1 cellular context compared by ENCODE assay signal in genomic region chr6:35941170-35941569, GRCh38.
TF ChIP-seq lines count a peak whose summit lies in the region.
"Not testable (repeated sequence)": the region's sequence is repeated elsewhere in the genome, so short reads cannot be mapped to it uniquely, and the experiment has no call there.

No MANE protein-coding gene starts in this region.

TF ChIP-seq in HepG2, 621 proteins besides CTCF, POLR2A, EP300 and RAD21:
- TF ChIP-seq ELF1 (CRISPR knock-in tag; IDR thresholded peaks at IDR 0.05) (0 out of 2 replicates have a peak, but pooled peaks have one; percentile 17), HNF4A (CRISPR knock-in tag; IDR thresholded peaks at IDR 0.05) (peak; percentile 67), KAT8 (CRISPR knock-in tag; IDR thresholded peaks at IDR 0.05) (0 out of 2 replicates have a peak, but pooled peaks have one; percentile 44), ZNF547 (CRISPR knock-in tag; IDR thresholded peaks at IDR 0.05) (0 out of 2 replicates have a peak, but pooled peaks have one; percentile 1), SOX13 (CRISPR knock-in tag; conservative IDR thresholded peaks at IDR 0.05 in 1 of 2, IDR thresholded peaks at IDR 0.05 in 1 of 2) (peak in 1 of 2 experiments; percentile 37; a peak in 1 of 4 replicates)
- not testable (repeated sequence) for TF ChIP-seq SOX13 (IDR thresholded peaks at IDR 0.05)
